ENCODE assay signal across 18 cellular contexts in the genomic region with DNA sequence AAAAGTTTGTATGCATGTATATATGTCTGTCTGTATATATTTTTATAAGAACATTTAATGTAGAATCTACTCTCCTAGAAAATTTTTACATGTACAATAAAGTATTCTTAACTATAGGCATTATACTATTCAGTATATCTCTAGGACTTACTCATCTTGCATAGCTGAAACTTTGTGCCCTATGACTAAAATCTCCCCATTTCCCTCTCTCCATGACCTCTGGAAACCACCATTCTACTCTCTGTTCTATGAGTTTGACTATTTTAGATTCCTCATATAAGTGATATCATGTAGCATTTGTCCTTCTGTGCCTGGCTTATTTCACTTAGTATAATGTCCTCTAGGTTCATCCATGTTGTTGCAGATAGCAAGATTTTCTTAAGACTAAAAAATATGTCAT.
A peak's percentile ranks its signal among the peaks of the same experiment; 100 is the strongest.
DNase-seq lines count a peak whose midpoint lies in the region; ATAC-seq and TF ChIP-seq lines count a peak whose summit lies in the region.
"Had no signal": no experiment of that assay in that cellular context is flagged by ENCODE, and none has a peak within 500 bp of the region (broad histone marks: within the 10 kb centered on the region; RNA-seq: fewer than 3 reads in every experiment).

No MANE protein-coding gene starts in this region.

- H3K9ac ChIP-seq in SK-N-MC (ENCODE audit: insufficient read length), result no peak overlapping the region

- no peak for TF ChIP-seq EP300 in suprapubic skin (IDR thresholded peaks at IDR 0.05)

- H3K4me3 ChIP-seq in SK-N-MC, result no peak overlapping the region
- no peak overlapping the region for H3K4me3 ChIP-seq in suprapubic skin
- H3K4me3 ChIP-seq: adrenal gland, mucosa of descending colon, tibial nerve had no signal

- peaks cover 2 to 3% of the 10 kb centered on the region in 2 donors for H3K36me3 Mint-ChIP-seq in activated T-cell treated with anti-CD3 and anti-CD28 coated beads, Interleukin-2, amount 50 U/mL, for 72 hours (ENCODE audit: insufficient read depth in 2 of 2)
- H3K36me3 Mint-ChIP-seq: CD14-positive monocyte had no signal

- H3K4me1 Mint-ChIP-seq in activated T-cell treated with anti-CD3 and anti-CD28 coated beads, Interleukin-2, amount 50 U/mL, for 72 hours (ENCODE audit: low read depth), result peaks cover 70% of the 10 kb centered on the region
- H3K4me1 Mint-ChIP-seq: CD14-positive monocyte had no signal

- H3K9me3 ChIP-seq in SK-N-MC (ENCODE audit: low read depth, low read length) (peaks cover 11% of the 10 kb centered on the region; the same call in 1 of the 2 replicates), suprapubic skin (no peaks in the 10 kb centered on the region)
- H3K9me3 ChIP-seq: adrenal gland, mucosa of descending colon had no signal

- no peaks in the 10 kb centered on the region for H3K27me3 ChIP-seq in suprapubic skin
- H3K27me3 ChIP-seq: adrenal gland, tibial nerve had no signal

- H3K36me3 ChIP-seq in SK-N-MC (ENCODE audit: insufficient read depth, low read length) (no peaks in the 10 kb centered on the region), suprapubic skin (no peaks in the 10 kb centered on the region)
- H3K36me3 ChIP-seq: adrenal gland, tibial nerve had no signal

- no peak for DNase-seq in activated T-cell treated with anti-CD3 and anti-CD28 coated beads, Interleukin-2, amount 50 U/mL, for 72 hours
- no peak for DNase-seq in activated T-cell treated with anti-CD3 and anti-CD28 coated beads for 4 hours
- no peak for DNase-seq in SK-N-MC (ENCODE audit: low read depth, low spot score)
- no peak for DNase-seq in stimulated activated naive CD8-positive, alpha-beta T cell treated with anti-CD3 and anti-CD28 coated beads, Interleukin-15, Interleukin-2, amounts not matched to agents 100 U/mL and 50 U/mL, for 24 hours
- DNase-seq in suprapubic skin (ENCODE audit: low spot score in 2 of 2), result no peak
- DNase-seq: activated CD4-positive, alpha-beta memory T cell treated with anti-CD3 and anti-CD28 coated beads for 36 hours; adrenal gland; caudate nucleus; mucosa of descending colon; NCI-H1048; NCI-H2081; NCI-H510A had no signal

- no peak for TF ChIP-seq CTCF in suprapubic skin (IDR thresholded peaks at IDR 0.05)

- no peak overlapping the region for H3K27ac Mint-ChIP-seq in activated T-cell treated with anti-CD3 and anti-CD28 coated beads, Interleukin-2, amount 50 U/mL, for 72 hours
- H3K27ac Mint-ChIP-seq: activated CD4-positive, alpha-beta memory T cell treated with anti-CD3 and anti-CD28 coated beads for 36 hours; CD14-positive monocyte had no signal

- H3K27ac ChIP-seq in SK-N-MC, result peak overlapping the region; percentile 14; the same call in 1 of the 2 replicates
- no peak overlapping the region for H3K27ac ChIP-seq in suprapubic skin
- H3K27ac ChIP-seq: adrenal gland, tibial nerve had no signal

- no peak for TF ChIP-seq POLR2A in suprapubic skin (IDR thresholded peaks at IDR 0.05)

- H3K4me3 Mint-ChIP-seq in activated T-cell treated with anti-CD3 and anti-CD28 coated beads, Interleukin-2, amount 50 U/mL, for 72 hours, result peak overlapping the region; percentile 0 to 5
- H3K4me3 Mint-ChIP-seq: activated CD4-positive, alpha-beta memory T cell treated with anti-CD3 and anti-CD28 coated beads for 36 hours; CD14-positive monocyte had no signal

- H3K9me3 Mint-ChIP-seq in activated T-cell treated with anti-CD3 and anti-CD28 coated beads, Interleukin-2, amount 50 U/mL, for 72 hours, result peaks cover 0 to 5% of the 10 kb centered on the region in 2 donors

- H3K4me1 ChIP-seq in suprapubic skin, result no peaks in the 10 kb centered on the region
- H3K4me1 ChIP-seq: tibial nerve had no signal

- no peaks in the 10 kb centered on the region for H3K27me3 Mint-ChIP-seq in activated T-cell treated with anti-CD3 and anti-CD28 coated beads, Interleukin-2, amount 50 U/mL, for 72 hours (ENCODE audit: low read depth)

- peak; percentile 78 to 80 for ATAC-seq in activated T-cell treated with anti-CD3 and anti-CD28 coated beads, Interleukin-2, amount 50 U/mL, for 72 hours (replicated peaks in 1 of 2)
- ATAC-seq in HG02759 (IDR thresholded peaks at IDR 0.05; ENCODE audit: unreplicated experiment) (peak; percentile 49), GM18858 (IDR thresholded peaks at IDR 0.05; ENCODE audit: unreplicated experiment) (no peak), HG03159 (IDR thresholded peaks at IDR 0.05; ENCODE audit: unreplicated experiment) (no peak)
- peak; percentile 94 for ATAC-seq in stimulated activated naive CD8-positive, alpha-beta T cell treated with anti-CD3 and anti-CD28 coated beads, Interleukin-15, Interleukin-2, amounts not matched to agents 100 U/mL and 50 U/mL, for 24 hours
- ATAC-seq: left lobe of liver, mucosa of descending colon had no signal

Comparison
In these comparisons a context has a peak if more than half of its experiments do, and no peak if none do; other contexts are left out.
1. ATAC-seq: peak in activated T-cell treated with anti-CD3 and anti-CD28 coated beads, Interleukin-2, amount 50 U/mL, for 72 hours (2 of 2), HG02759 (single experiment) and stimulated activated naive CD8-positive, alpha-beta T cell treated with anti-CD3 and anti-CD28 coated beads, Interleukin-15, Interleukin-2, amounts not matched to agents 100 U/mL and 50 U/mL, for 24 hours (single experiment); none in GM18858 (single experiment) and HG03159 (single experiment).